17 cellular contexts compared by ENCODE assay signal in the genomic region with DNA sequence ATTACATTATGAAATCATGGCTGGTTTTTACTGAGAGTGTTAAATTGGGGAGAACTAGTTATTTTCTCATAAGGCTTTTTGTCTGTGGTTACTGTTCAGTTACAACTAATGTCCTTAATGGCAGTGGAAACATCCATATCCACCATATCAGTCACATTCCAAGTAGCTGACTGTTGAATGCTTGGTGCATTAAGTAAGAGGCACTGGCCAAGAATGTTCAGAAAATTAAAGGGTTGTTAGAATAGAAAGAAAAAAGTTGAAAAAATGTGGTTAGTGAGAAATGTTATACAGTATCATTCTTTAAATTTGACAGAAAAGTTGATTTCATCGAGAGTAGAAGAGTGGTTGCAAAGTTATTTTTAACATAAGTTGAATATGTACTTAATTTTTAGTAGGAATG.
DNase-seq lines count a peak whose midpoint lies in the region; ATAC-seq and TF ChIP-seq lines count a peak whose summit lies in the region.
"Had no signal": no experiment of that assay in that cellular context is flagged by ENCODE, and none has a peak within 500 bp of the region (broad histone marks: within the 10 kb centered on the region; RNA-seq: fewer than 3 reads in every experiment).

No MANE protein-coding gene starts in this region.

- DNase-seq in AG10803 (ENCODE audit: low read depth) (peak; percentile 83), cardiac fibroblast (ENCODE audit: low read depth in 2 of 2) (peak; percentile 78 to 85), kidney tubule cell (ENCODE audit: low spot score) (peak; percentile 79), ureter (ENCODE audit: low spot score) (no peak), DMS153 treated with DMSO at 0.1 percent for 48 hours (lab: John Stamatoyannopoulos, UW; ENCODE audit: unreplicated experiment) (no peak)
- no peak for DNase-seq in stimulated activated CD8-positive, alpha-beta memory T cell treated with anti-CD3 and anti-CD28 coated beads, Interleukin-4, amount 100 ng/mL, for 48 hours
- DNase-seq: activated CD8-positive, alpha-beta memory T cell treated with anti-CD3 and anti-CD28 coated beads, Interleukin-2, amount 50 U/mL, for 4 hours; amygdala; effector memory CD8-positive, alpha-beta T cell; midbrain; NCI-H446 treated with DMSO at 0.1 percent for 48 hours; SHP77; stimulated activated CD4-positive, alpha-beta T cell treated with anti-CD3 and anti-CD28 coated beads, Interleukin-1b, Interleukin-23, amount 100 ng/mL, for 48 hours had no signal

- peak; percentile 16; the same call in 1 of the 2 replicates for TF ChIP-seq EP300 in Ishikawa (IDR thresholded peaks at IDR 0.05; ENCODE audit: borderline replicate concordance)

- no peak overlapping the region for H3K4me3 ChIP-seq in AG10803 (ENCODE audit: low read length)
- no peak overlapping the region for H3K4me3 ChIP-seq in cardiac fibroblast (replicated peaks in 1 of 2; ENCODE audit: low read depth in 2 of 2, low read length in 2 of 2)
- H3K4me3 ChIP-seq: BLaER1 had no signal

- no peak for ATAC-seq in HG03108 (IDR thresholded peaks at IDR 0.05; ENCODE audit: unreplicated experiment)
- ATAC-seq: effector memory CD8-positive, alpha-beta T cell; stimulated activated memory B cell treated with anti-CD40 and anti-IgM and Interleukin-4, amounts not matched to agents 10 μg/mL and 1 μg/mL and 100 μg/mL, for 72 hours had no signal

- no peak for TF ChIP-seq RAD21 in Ishikawa (IDR thresholded peaks at IDR 0.05; ENCODE audit: low read depth)

- TF ChIP-seq CTCF in AG10803 (conservative IDR thresholded peaks at IDR 0.05; ENCODE audit: low read length) (no peak), cardiac fibroblast (IDR thresholded peaks at IDR 0.05; ENCODE audit: low read depth, low read length) (no peak)

TF ChIP-seq in Ishikawa, 13 proteins besides CTCF, POLR2A, EP300 and RAD21:
- TF ChIP-seq NFIC (IDR thresholded peaks at IDR 0.05): no peak
- TF ChIP-seq EGR1 (IDR thresholded peaks at IDR 0.05): no peak
- TF ChIP-seq TEAD4 (IDR thresholded peaks at IDR 0.05): peak; percentile 82

Comparison
In these comparisons a context has a peak if more than half of its experiments do, and no peak if none do; other contexts are left out.
1. DNase-seq: peak in AG10803 (single experiment), cardiac fibroblast (2 of 2) and kidney tubule cell (single experiment); none in ureter (single experiment), DMS153 treated with DMSO at 0.1 percent for 48 hours (single experiment) and stimulated activated CD8-positive, alpha-beta memory T cell treated with anti-CD3 and anti-CD28 coated beads, Interleukin-4, amount 100 ng/mL, for 48 hours (single experiment).